In genomic region chr1:196152086-196152485, GRCh38 we compare ENCODE assay signal across 15 cellular contexts.
DNase-seq lines count a peak whose midpoint lies in the region; ATAC-seq and TF ChIP-seq lines count a peak whose summit lies in the region.
"Had no signal": no experiment of that assay in that cellular context is flagged by ENCODE, and none has a peak within 500 bp of the region (broad histone marks: within the 10 kb centered on the region; RNA-seq: fewer than 3 reads in every experiment).

No MANE protein-coding gene starts in this region.

- intact Hi-C loops in sciatic nerve (cut with DNase I), result no loop called here

- DNase-seq in OCI-M1 (lab: John Stamatoyannopoulos, UW) (peak; percentile 93), left lobe of liver (ENCODE audit: low spot score) (peak; percentile 65), NCI-H1436 treated with DMSO at 0.1 percent for 48 hours (lab: John Stamatoyannopoulos, UW) (no peak), sciatic nerve (ENCODE audit: low spot score) (no peak), HuH-7 (ENCODE audit: low spot score) (no peak)
- DNase-seq in stimulated activated CD4-positive, alpha-beta T cell treated with anti-CD3 and anti-CD28 coated beads, Interleukin-4, amount 100 ng/mL, for 1 hour, result no peak
- DNase-seq: ACHN; activated naive CD4-positive, alpha-beta T cell treated with anti-CD3 and anti-CD28 coated beads, Interleukin-2, amount 50 U/mL, for 16 hours; CD4-positive, alpha-beta T cell; kidney glomerular epithelial cell; MG63; NCI-H2171 had no signal

- no peak for TF ChIP-seq CTCF in 22Rv1 (IDR thresholded peaks at IDR 0.05)

- peak; percentile 35 for ATAC-seq in GM21786 (IDR thresholded peaks at IDR 0.05; ENCODE audit: unreplicated experiment)
- ATAC-seq in left lobe of liver, result peak; percentile 98
- no peak for ATAC-seq in sciatic nerve
- ATAC-seq: stimulated activated memory B cell treated with anti-CD40 and anti-IgM and Interleukin-4, amounts not matched to agents 10 μg/mL and 1 μg/mL and 100 μg/mL, for 72 hours had no signal

- peak overlapping the region; percentile 8; the same call in 1 of the 2 replicates for H3K27ac ChIP-seq in 22Rv1

Comparison
In these comparisons a context has a peak if more than half of its experiments do, and no peak if none do; other contexts are left out.
1. DNase-seq: peak in OCI-M1 (single experiment) and left lobe of liver (single experiment); none in NCI-H1436 treated with DMSO at 0.1 percent for 48 hours (single experiment), sciatic nerve (single experiment), HuH-7 (single experiment) and stimulated activated CD4-positive, alpha-beta T cell treated with anti-CD3 and anti-CD28 coated beads, Interleukin-4, amount 100 ng/mL, for 1 hour (single experiment).